11 cellular contexts compared by ENCODE assay signal in the genomic region with DNA sequence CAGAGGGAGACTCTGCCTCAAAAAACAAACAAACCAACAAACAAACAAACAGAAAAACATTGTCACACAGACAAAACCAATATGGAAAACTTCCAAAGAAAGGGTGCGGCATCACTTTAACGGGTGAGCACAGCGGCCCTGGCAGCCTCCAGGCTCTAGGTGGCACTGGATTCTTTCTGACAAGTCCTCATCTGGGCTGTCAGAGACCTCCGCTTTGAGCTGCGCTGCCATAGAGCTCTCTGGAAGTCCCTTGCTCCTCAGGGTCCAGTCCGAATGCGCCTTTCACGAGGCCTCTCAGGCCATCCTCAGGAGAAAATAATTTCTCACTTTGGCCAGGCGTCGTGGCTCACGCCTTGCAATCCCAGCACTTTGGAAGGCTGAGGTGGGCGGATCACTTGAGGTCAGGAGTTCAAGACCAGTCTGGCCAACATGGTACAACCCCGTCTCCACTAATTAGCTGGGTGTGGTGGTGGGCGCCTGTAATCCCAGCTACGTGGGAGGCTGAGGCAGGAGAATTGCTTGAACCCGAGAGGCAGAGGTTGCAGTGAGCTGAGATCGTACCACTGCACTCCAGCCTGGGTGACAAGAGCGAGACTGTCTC. TPM values are rescaled to one million over a fixed set of nuclear protein-coding genes. Genes with fewer than 3 reads are reported as not detected.
DNase-seq lines count a peak whose midpoint lies in the region; ATAC-seq and TF ChIP-seq lines count a peak whose summit lies in the region.
"Not testable (repeated sequence)": the region's sequence is repeated elsewhere in the genome, so short reads cannot be mapped to it uniquely, and the experiment has no call there.
"Had no signal": no experiment of that assay in that cellular context is flagged by ENCODE, and none has a peak within 500 bp of the region (broad histone marks: within the 10 kb centered on the region; RNA-seq: fewer than 3 reads in every experiment).

No MANE protein-coding gene starts in this region.

- H3K36me3 ChIP-seq in mesendoderm (ENCODE audit: control insufficient read depth, insufficient read depth, low read length) = peaks cover 24% of the 10 kb centered on the region

- not testable (repeated sequence) for H3K4me2 ChIP-seq in H9 (ENCODE audit: insufficient read depth, insufficient read length, low read length); mesendoderm (ENCODE audit: low read length)

- H3K9me3 ChIP-seq in H9 (ENCODE audit: control insufficient read depth, low read depth, low read length) = not testable (repeated sequence)

- not testable (repeated sequence) for H2BK15ac ChIP-seq in H9 (ENCODE audit: low read depth, low read length); mesendoderm (replicated peaks; ENCODE audit: low read depth)

- not testable (repeated sequence) for H3K18ac ChIP-seq in H9 (ENCODE audit: insufficient read length, low read depth, low read length); mesendoderm (ENCODE audit: low read length)

- peaks cover 36 to 66% (median 45%) of the 10 kb centered on the region in 3 experiments for H3K36me3 Mint-ChIP-seq in H9 (ENCODE audit: insufficient read depth in 1 of 3, low read depth in 3 of 3)
- peaks cover 25% of the 10 kb centered on the region for H3K36me3 Mint-ChIP-seq in activated naive CD8-positive, alpha-beta T cell treated with anti-CD3 and anti-CD28 coated beads, Interleukin-2, amount 10 ng/mL, durations not matched to agents 7 days and 5 days

- H2BK12ac ChIP-seq in H9 (ENCODE audit: insufficient read length, low read depth, low read length) = not testable (repeated sequence)

- H3K27ac Mint-ChIP-seq in H9 = not testable (repeated sequence)
- peak overlapping the region; percentile 94 for H3K27ac Mint-ChIP-seq in activated naive CD8-positive, alpha-beta T cell treated with anti-CD3 and anti-CD28 coated beads, Interleukin-2, amount 10 ng/mL, durations not matched to agents 7 days and 5 days

- H3K56ac ChIP-seq in H9 (ENCODE audit: insufficient read length, low read depth, low read length); mesendoderm (ENCODE audit: low read length): not testable (repeated sequence)

- not testable (repeated sequence) for H4K20me1 ChIP-seq in H9 (ENCODE audit: control insufficient read depth, insufficient read depth, insufficient read length)

- H4K5ac ChIP-seq in H9 (ENCODE audit: insufficient read length, low read depth, low read length); mesendoderm (ENCODE audit: low read length): not testable (repeated sequence)

- not testable (repeated sequence) for H4K8ac ChIP-seq in H9 (replicated peaks; ENCODE audit: insufficient read length, low read depth, low read length); mesendoderm (ENCODE audit: low read depth, low read length)

- not testable (repeated sequence) for H3K27me3 ChIP-seq in H9 (ENCODE audit: insufficient read depth, low read length); mesendoderm (ENCODE audit: insufficient read depth, low read length, poor library complexity)

- not testable (repeated sequence) for H3K27me3 Mint-ChIP-seq in H9 (ENCODE audit: low read depth); activated naive CD8-positive, alpha-beta T cell treated with anti-CD3 and anti-CD28 coated beads, Interleukin-2, amount 10 ng/mL, durations not matched to agents 7 days and 5 days

- H3K4me3 ChIP-seq in mesendoderm (ENCODE audit: low read length) = not testable (repeated sequence)

- H2BK20ac ChIP-seq in H9 (ENCODE audit: low read depth, low read length, poor library complexity, severe bottlenecking) = not testable (repeated sequence)

- not testable (repeated sequence) for H3K4me1 Mint-ChIP-seq in H9
- peaks cover 31% of the 10 kb centered on the region for H3K4me1 Mint-ChIP-seq in activated naive CD8-positive, alpha-beta T cell treated with anti-CD3 and anti-CD28 coated beads, Interleukin-2, amount 10 ng/mL, durations not matched to agents 7 days and 5 days

- WGBS in H9 (ENCODE audit: extremely low coverage, insufficient read length, low lambda C conversion rate) = no CpG with 5 or more reads among the region's 18 CpGs
- no CpG with 5 or more reads among the region's 18 CpGs for WGBS in mesendoderm (ENCODE audit: extremely low coverage, insufficient coverage, low lambda C conversion rate)

- ATAC-seq in activated naive CD8-positive, alpha-beta T cell treated with anti-CD3 and anti-CD28 coated beads, Interleukin-2, amount 10 ng/mL, durations not matched to agents 7 days and 5 days (ENCODE audit: low read depth) = not testable (repeated sequence)

- not testable (repeated sequence) for H2BK120ac ChIP-seq in H9 (ENCODE audit: low read depth, low read length, poor library complexity, severe bottlenecking); mesendoderm (ENCODE audit: low read depth, low read length)

- not testable (repeated sequence) for H2BK5ac ChIP-seq in H9 (ENCODE audit: insufficient read length, low read length); mesendoderm (ENCODE audit: low read length)

- H3K27ac ChIP-seq in H9 (ENCODE audit: insufficient read length, low read depth, low read length); mesendoderm (ENCODE audit: low read depth, low read length): not testable (repeated sequence)

- H3K4ac ChIP-seq in H9 (ENCODE audit: low read depth, low read length); mesendoderm (ENCODE audit: low read depth, low read length): not testable (repeated sequence)

- H2AK5ac ChIP-seq in H9 (ENCODE audit: insufficient read length, low read length); mesendoderm (ENCODE audit: low read length): not testable (repeated sequence)

- H3K23ac ChIP-seq in H9 (ENCODE audit: insufficient read length, low read depth, low read length); mesendoderm (ENCODE audit: low read length): not testable (repeated sequence)

- H3K4me3 Mint-ChIP-seq in H9; activated naive CD8-positive, alpha-beta T cell treated with anti-CD3 and anti-CD28 coated beads, Interleukin-2, amount 10 ng/mL, durations not matched to agents 7 days and 5 days: not testable (repeated sequence)

- not testable (repeated sequence) for H3K79me1 ChIP-seq in H9 (ENCODE audit: insufficient read depth, low read depth, low read length, poor library complexity, severe bottlenecking); mesendoderm (ENCODE audit: low read length)

- not testable (repeated sequence) for H3K9me3 Mint-ChIP-seq in H9; activated naive CD8-positive, alpha-beta T cell treated with anti-CD3 and anti-CD28 coated beads, Interleukin-2, amount 10 ng/mL, durations not matched to agents 7 days and 5 days

- H3K9ac ChIP-seq in H9 (ENCODE audit: extremely low read depth, insufficient read length, low read length); mesendoderm (ENCODE audit: low read length): not testable (repeated sequence)

- not testable (repeated sequence) for H3K79me2 ChIP-seq in H9 (ENCODE audit: insufficient read depth, low read length); mesendoderm (ENCODE audit: control insufficient read depth, insufficient read depth, low read length)

- TF ChIP-seq CTCF in H9 (conservative IDR thresholded peaks at IDR 0.05) = peak; percentile 49; the same call in 2 of the 3 replicates

- H3K23me2 ChIP-seq in H9 (ENCODE audit: insufficient read length, low read depth, low read length, poor library complexity, severe bottlenecking) = not testable (repeated sequence)

- POLR2A ChIA-PET in activated naive CD8-positive, alpha-beta T cell treated with anti-CD3 and anti-CD28 coated beads, Interleukin-2, amount 10 ng/mL, durations not matched to agents 7 days and 5 days (lab: Charles Lee) = not testable (repeated sequence)

- H3T11ph ChIP-seq in H9 (ENCODE audit: low read length) = not testable (repeated sequence)

- H3K4me1 ChIP-seq in H9 (ENCODE audit: insufficient read depth, low read length); mesendoderm (ENCODE audit: control insufficient read depth, low read depth, low read length): not testable (repeated sequence)

- DNase-seq in 8988T (peak; percentile 66), NCI-H2227 (lab: John Stamatoyannopoulos, UW; ENCODE audit: unreplicated experiment) (peak; percentile 26), SHP77 (lab: John Stamatoyannopoulos, UW) (peak; percentile 34 to 36), mesendoderm (peak; percentile 46)
- not testable (repeated sequence) for DNase-seq in H9; activated naive CD8-positive, alpha-beta T cell treated with anti-CD3 and anti-CD28 coated beads, Interleukin-2, amount 10 ng/mL, durations not matched to agents 7 days and 5 days

- not testable (repeated sequence) for H3K14ac ChIP-seq in H9 (ENCODE audit: insufficient read depth, low read length)

- H4K91ac ChIP-seq in H9 (ENCODE audit: insufficient read length, low read depth, low read length) = not testable (repeated sequence)

- not testable (repeated sequence) for H2AFZ ChIP-seq in H9 (ENCODE audit: low read length)

RNA-seq across cellular contexts. Expression of a gene that starts 4.2 kb away (rescaled TPM):
- 196 and 212 TPM in 2 replicates for total RNA-seq in H9 (2021)
- total RNA-seq in activated naive CD8-positive, alpha-beta T cell treated with anti-CD3 and anti-CD28 coated beads, Interleukin-2, amount 10 ng/mL, durations not matched to agents 7 days and 5 days = 10 to 100 TPM; 72.3 to 85.0 TPM
- polyA plus RNA-seq in mesendoderm (2013, experiment 1 of 2) = 484 TPM
- polyA plus RNA-seq in mesendoderm (2013, experiment 2 of 2) = 453 TPM

RNA-seq across cellular contexts. Expression of a gene that starts 17.0 kb away (rescaled TPM):
- total RNA-seq in H9 (2021) = 0.46 and 0.57 TPM in 2 replicates
- not detected for total RNA-seq in activated naive CD8-positive, alpha-beta T cell treated with anti-CD3 and anti-CD28 coated beads, Interleukin-2, amount 10 ng/mL, durations not matched to agents 7 days and 5 days
- polyA plus RNA-seq in mesendoderm (2013, experiment 1 of 2) = 0.52 TPM
- 0.38 TPM for polyA plus RNA-seq in mesendoderm (2013, experiment 2 of 2)
- total RNA-seq: heart right ventricle, HT1080, kidney epithelial cell, neural crest cell, renal cortical epithelial cell had no signal

RNA-seq across cellular contexts. Expression of a gene that starts 35.6 kb away (rescaled TPM):
- total RNA-seq in H9 (2021) = 83.4 and 89.0 TPM in 2 replicates
- 10 to 100 TPM; 89.1 to 92.8 TPM for total RNA-seq in activated naive CD8-positive, alpha-beta T cell treated with anti-CD3 and anti-CD28 coated beads, Interleukin-2, amount 10 ng/mL, durations not matched to agents 7 days and 5 days
- polyA plus RNA-seq in mesendoderm (2013, experiment 1 of 2) = 70.8 TPM
- 71.5 TPM for polyA plus RNA-seq in mesendoderm (2013, experiment 2 of 2)

RNA-seq across cellular contexts. Expression of a gene that starts 51.6 kb away (rescaled TPM):
- total RNA-seq in H9 (2021) = 207 and 209 TPM in 2 replicates
- 100 to 1,000 TPM; 166 to 174 TPM for total RNA-seq in activated naive CD8-positive, alpha-beta T cell treated with anti-CD3 and anti-CD28 coated beads, Interleukin-2, amount 10 ng/mL, durations not matched to agents 7 days and 5 days
- polyA plus RNA-seq in mesendoderm (2013, experiment 1 of 2) = 297 TPM
- 294 TPM for polyA plus RNA-seq in mesendoderm (2013, experiment 2 of 2)
